In the genomic region with DNA sequence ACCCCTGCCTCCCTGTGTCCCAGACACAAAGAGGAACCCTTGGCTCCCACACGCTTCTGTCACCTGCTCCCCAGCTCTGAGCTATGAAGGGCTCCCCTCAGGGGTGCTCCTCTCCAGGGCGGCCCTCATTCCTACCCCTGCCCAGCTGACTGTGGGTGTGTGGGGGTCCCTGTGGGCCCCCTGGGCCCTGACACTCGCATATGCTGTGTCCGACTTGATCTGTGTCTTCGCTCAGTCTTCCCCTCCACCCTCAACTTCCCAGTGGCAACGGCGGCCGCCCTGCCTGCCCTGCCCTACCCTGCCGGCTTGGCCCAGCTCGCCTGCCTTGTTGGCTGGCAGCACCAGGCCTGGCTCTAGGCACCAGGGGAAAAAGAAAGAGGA, we compare ENCODE assay signal across 8 cellular contexts. TPM values are rescaled to one million over a fixed set of nuclear protein-coding genes. Genes with fewer than 3 reads are reported as not detected.
A peak's percentile ranks its signal among the peaks of the same experiment; 100 is the strongest.
DNase-seq lines count a peak whose midpoint lies in the region; ATAC-seq and TF ChIP-seq lines count a peak whose summit lies in the region.

No MANE protein-coding gene starts in this region.

- no peaks in the 10 kb centered on the region for H3K9me3 Mint-ChIP-seq in natural killer cell

- peak; percentile 39 for DNase-seq in cerebellum (ENCODE audit: low spot score)
- DNase-seq in natural killer cell = no peak
- DNase-seq in NCI-H146 treated with DMSO at 0.1 percent for 48 hours (lab: John Stamatoyannopoulos, UW; ENCODE audit: unreplicated experiment) = no peak
- DNase-seq in ACHN = no peak
- no peak for DNase-seq in COLO668 (lab: John Stamatoyannopoulos, UW; ENCODE audit: unreplicated experiment)

- intact Hi-C loops in natural killer cell (cut with micrococcal nuclease) = no loop called here

- peak overlapping the region; percentile 75 for H3K27ac ChIP-seq in 22Rv1
- no peak overlapping the region for H3K27ac ChIP-seq in HEK293 (ENCODE audit: extremely low read depth, low read depth, low read length)

- no peak overlapping the region for H3K4me3 ChIP-seq in HEK293 (ENCODE audit: low read depth, low read length)

- H3K4me1 ChIP-seq in HEK293 (ENCODE audit: control insufficient read depth, insufficient read depth, low read length) = peaks cover 5% of the 10 kb centered on the region; the same call in 1 of the 2 replicates

- CTCF ChIA-PET in HEK293 (lab: Yijun Ruan, JAX) = interaction anchor here (1.2 kb wide), 1 partner anchor 10 kb away, joined by 4 read pairs; no protein-coding TSS in a partner anchor

- H3K36me3 Mint-ChIP-seq in natural killer cell = no peaks in the 10 kb centered on the region

- H3K4me3 Mint-ChIP-seq in natural killer cell = peak overlapping the region; percentile 45

- peaks cover 0 to 15% of the 10 kb centered on the region in 2 donors for H3K4me1 Mint-ChIP-seq in natural killer cell

- H3K27me3 Mint-ChIP-seq in natural killer cell (ENCODE audit: low read depth in 2 of 2) = peaks cover 6 to 36% of the 10 kb centered on the region in 2 donors

- no peak overlapping the region for H3K27ac Mint-ChIP-seq in natural killer cell

- no peaks in the 10 kb centered on the region for H3K9me3 ChIP-seq in HEK293 (ENCODE audit: control insufficient read depth, insufficient read depth, low read depth, low read length)

- ATAC-seq in natural killer cell = no peak
- no peak for ATAC-seq in GM19035 (IDR thresholded peaks at IDR 0.05; ENCODE audit: unreplicated experiment)

- no peak for TF ChIP-seq CTCF in 22Rv1 (IDR thresholded peaks at IDR 0.05)
- TF ChIP-seq CTCF in HEK293 (tag by site-specific recombination; IDR thresholded peaks at IDR 0.05) = no peak
- TF ChIP-seq CTCF in natural killer cell (IDR thresholded peaks at IDR 0.05) = no peak

- no peaks in the 10 kb centered on the region for H3K36me3 ChIP-seq in HEK293 (ENCODE audit: control insufficient read depth in 2 of 2, insufficient read depth in 1 of 2, low read length in 2 of 2)

- in situ Hi-C loops in ACHN (cut with HindIII; ENCODE audit: low pct_ligation_motif_present, low pct_unique_long_range_greater_than_20kb, low sequenced_read_pairs) = loop anchor here (10.0 kb wide), 1 partner anchor 70 kb away; no protein-coding TSS in a partner anchor

- POLR2A ChIA-PET in HEK293 (lab: Yijun Ruan, JAX) = no interaction called here

TF ChIP-seq in HEK293, 187 proteins besides CTCF, POLR2A, EP300 and RAD21:
- TF ChIP-seq SP7 (tag by site-specific recombination; IDR thresholded peaks at IDR 0.05) (0 out of 2 replicates have a peak, but pooled peaks have one; percentile 3), ZNF785 (tag by site-specific recombination; IDR thresholded peaks at IDR 0.05) (no peak), ZBTB17 (tag by site-specific recombination; IDR thresholded peaks at IDR 0.05) (0 out of 2 replicates have a peak, but pooled peaks have one; percentile 6), ZNF600 (tag by site-specific recombination; IDR thresholded peaks at IDR 0.05) (peak; percentile 21; the same call in 1 of the 2 replicates)
TF ChIP-seq in HEK293: peak in this region for 3.

RNA-seq across cellular contexts. Expression of a gene that starts 1.2 kb away (rescaled TPM):
- 2.0 TPM for total RNA-seq in cerebellum
- total RNA-seq in natural killer cell = under 1 TPM; 0.14 to 0.45 (median 0.35) TPM
